14 cellular contexts compared by ENCODE assay signal in the genomic region with DNA sequence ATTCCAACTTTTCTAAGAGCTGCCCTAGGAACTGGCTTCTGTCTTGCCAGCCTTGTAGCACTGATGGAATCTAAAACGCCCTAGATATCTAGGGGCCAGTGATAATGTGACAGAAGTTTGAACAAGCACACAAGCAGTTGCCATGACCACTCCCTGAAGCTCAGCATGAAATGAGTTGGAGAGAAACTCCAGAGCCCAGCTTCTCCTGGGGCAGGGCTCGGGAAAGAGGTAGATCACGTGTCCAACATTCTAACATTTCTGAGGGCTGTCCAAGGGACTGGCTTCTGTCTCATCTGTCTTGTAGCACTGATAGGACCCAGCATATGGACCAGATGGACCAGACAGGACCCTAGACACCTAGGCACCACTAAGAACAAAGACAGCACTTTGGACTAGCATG. TPM values are rescaled to one million over a fixed set of nuclear protein-coding genes. Genes with fewer than 3 reads are reported as not detected.
DNase-seq lines count a peak whose midpoint lies in the region; ATAC-seq and TF ChIP-seq lines count a peak whose summit lies in the region.
"Had no signal": no experiment of that assay in that cellular context is flagged by ENCODE, and none has a peak within 500 bp of the region (broad histone marks: within the 10 kb centered on the region; RNA-seq: fewer than 3 reads in every experiment).

No MANE protein-coding gene starts in this region.

- no peak overlapping the region for H4K91ac ChIP-seq in trophoblast cell (ENCODE audit: low read depth, low read length)

- no peak overlapping the region for H3K4me3 Mint-ChIP-seq in GM23338
- H3K4me3 Mint-ChIP-seq: CD4-positive, alpha-beta memory T cell; HFFc6 had no signal

- H3K36me3 Mint-ChIP-seq in GM23338 (ENCODE audit: low read depth): peaks cover 6% of the 10 kb centered on the region; the same call in 1 of the 3 replicates

- no peaks in the 10 kb centered on the region for H3K4me1 Mint-ChIP-seq in GM23338

- peaks cover 4% of the 10 kb centered on the region for H3K9me3 ChIP-seq in trophoblast cell (ENCODE audit: insufficient read depth, low read depth, low read length)
- H3K9me3 ChIP-seq: A549, BE2C had no signal

- no peaks in the 10 kb centered on the region for H4K20me1 ChIP-seq in GM23338 (replicated peaks; ENCODE audit: insufficient read depth)

- peaks cover 1% of the 10 kb centered on the region for H3K27me3 Mint-ChIP-seq in GM23338 (ENCODE audit: insufficient read depth, low read depth, poor library complexity)
- H3K27me3 Mint-ChIP-seq: CD4-positive, alpha-beta memory T cell had no signal

- H3K36me3 ChIP-seq in GM23338 (ENCODE audit: insufficient read depth) (no peaks in the 10 kb centered on the region), trophoblast cell (ENCODE audit: control insufficient read depth in 1 of 2, insufficient read depth in 2 of 2, low read length in 2 of 2) (peaks cover 0 to 1% of the 10 kb centered on the region in 2 experiments)
- H3K36me3 ChIP-seq: BE2C had no signal

- H2AK5ac ChIP-seq in trophoblast cell (ENCODE audit: low read length): no peak overlapping the region

- H3K4me2 ChIP-seq in GM23338: no peak overlapping the region
- no peak overlapping the region for H3K4me2 ChIP-seq in trophoblast cell (ENCODE audit: low read length)
- H3K4me2 ChIP-seq: A549 had no signal

- H2BK12ac ChIP-seq in trophoblast cell (ENCODE audit: low read length): no peak overlapping the region

- H2AFZ ChIP-seq in GM23338 (no peak overlapping the region), trophoblast cell (ENCODE audit: insufficient read depth, low read length, poor library complexity) (no peak overlapping the region)

- no peak overlapping the region for H3K27ac Mint-ChIP-seq in GM23338
- H3K27ac Mint-ChIP-seq: HFFc6 had no signal

- no peaks in the 10 kb centered on the region for H3K79me1 ChIP-seq in trophoblast cell (ENCODE audit: low read length)

- H3K23ac ChIP-seq in trophoblast cell (ENCODE audit: low read length): no peak overlapping the region

- peak; percentile 18 for DNase-seq in ELF-1 (ENCODE audit: low read depth, low spot score)
- peak; percentile 4 for DNase-seq in GM23338 (ENCODE audit: low spot score)
- DNase-seq in islet precursor cell: peak; percentile 65
- DNase-seq in trophoblast cell: no peak
- no peak for DNase-seq in iPS-NIHi7 (ENCODE audit: extremely low spot score)
- DNase-seq: BE2C; CD4-positive, alpha-beta memory T cell; DMS79; HCEC 1CT; HFFc6 had no signal

- no peak overlapping the region for H4K8ac ChIP-seq in trophoblast cell (ENCODE audit: low read depth, low read length)

- no peak overlapping the region for H4K12ac ChIP-seq in trophoblast cell (ENCODE audit: low read depth, low read length)

- H2BK120ac ChIP-seq in trophoblast cell (ENCODE audit: insufficient read depth, low read length, poor library complexity): no peak overlapping the region

- TF ChIP-seq CTCF in GM23338 (conservative IDR thresholded peaks at IDR 0.05; ENCODE audit: low read depth in 2 of 2): no peak

- H2BK5ac ChIP-seq in trophoblast cell (ENCODE audit: low read depth, low read length, poor library complexity): no peak overlapping the region

- no peak overlapping the region for H3K4ac ChIP-seq in trophoblast cell (ENCODE audit: low read depth, low read length)

- H3K4me1 ChIP-seq in GM23338 (ENCODE audit: insufficient read depth) (no peaks in the 10 kb centered on the region), trophoblast cell (ENCODE audit: control insufficient read depth in 1 of 2, insufficient read depth in 2 of 2, low read length in 2 of 2) (peaks cover 6% of the 10 kb centered on the region in 2 experiments)
- H3K4me1 ChIP-seq: A549, BE2C had no signal

- no peak overlapping the region for H3K9ac ChIP-seq in trophoblast cell (ENCODE audit: low read length)

- H3K14ac ChIP-seq in trophoblast cell (ENCODE audit: low read length): no peak overlapping the region

- H3F3A ChIP-seq in GM23338 (replicated peaks; ENCODE audit: low read depth): no peaks in the 10 kb centered on the region

- H3K27me3 ChIP-seq in GM23338 (ENCODE audit: insufficient read depth): no peaks in the 10 kb centered on the region
- H3K27me3 ChIP-seq in trophoblast cell (ENCODE audit: insufficient read depth, low read length): no peaks in the 10 kb centered on the region
- H3K27me3 ChIP-seq: BE2C had no signal

- H3K18ac ChIP-seq in trophoblast cell (ENCODE audit: low read length): no peak overlapping the region

- no CpG with 5 or more reads among the region's 3 CpGs for WGBS in trophoblast cell (ENCODE audit: extremely low coverage, insufficient coverage, insufficient read length)

- no peak overlapping the region for H3K4me3 ChIP-seq in GM23338
- H3K4me3 ChIP-seq in trophoblast cell (ENCODE audit: low read depth, low read length): no peak overlapping the region
- H3K4me3 ChIP-seq: A549 had no signal

- H3K27ac ChIP-seq in GM23338 (ENCODE audit: low read depth): no peak overlapping the region
- H3K27ac ChIP-seq in trophoblast cell (ENCODE audit: low read depth, low read length): peak overlapping the region; percentile 22
- H3K27ac ChIP-seq: A549, C4-2B, HL-60 had no signal

- H3K79me2 ChIP-seq in GM23338 (replicated peaks; ENCODE audit: insufficient read depth) (no peaks in the 10 kb centered on the region), trophoblast cell (ENCODE audit: control insufficient read depth, insufficient read depth, low read length, poor library complexity) (no peaks in the 10 kb centered on the region)

- no peaks in the 10 kb centered on the region for H3K9me2 ChIP-seq in GM23338 (ENCODE audit: insufficient read depth)

- ATAC-seq in GM23338 (no peak), HG02970 (IDR thresholded peaks at IDR 0.05; ENCODE audit: low FRiP score, unreplicated experiment) (no peak)
- ATAC-seq: A549 had no signal

- H3K9me3 Mint-ChIP-seq in GM23338: no peaks in the 10 kb centered on the region

TF ChIP-seq in GM23338, 12 proteins besides CTCF, POLR2A, EP300 and RAD21 (continues in another document):
- TF ChIP-seq CREB1 (CRISPR knock-in tag; IDR thresholded peaks at IDR 0.05; ENCODE audit: low read depth) (no peak), POLR2AphosphoS5 (IDR thresholded peaks at IDR 0.05; ENCODE audit: low read depth) (no peak), EZH2 (IDR thresholded peaks at IDR 0.05; ENCODE audit: low read depth, unreplicated experiment) (no peak), JUNB (IDR thresholded peaks at IDR 0.05; ENCODE audit: unreplicated experiment) (no peak), ZNF331 (CRISPR knock-in tag; IDR thresholded peaks at IDR 0.05; ENCODE audit: low read depth) (no peak)
- TF ChIP-seq, protein P1, sequence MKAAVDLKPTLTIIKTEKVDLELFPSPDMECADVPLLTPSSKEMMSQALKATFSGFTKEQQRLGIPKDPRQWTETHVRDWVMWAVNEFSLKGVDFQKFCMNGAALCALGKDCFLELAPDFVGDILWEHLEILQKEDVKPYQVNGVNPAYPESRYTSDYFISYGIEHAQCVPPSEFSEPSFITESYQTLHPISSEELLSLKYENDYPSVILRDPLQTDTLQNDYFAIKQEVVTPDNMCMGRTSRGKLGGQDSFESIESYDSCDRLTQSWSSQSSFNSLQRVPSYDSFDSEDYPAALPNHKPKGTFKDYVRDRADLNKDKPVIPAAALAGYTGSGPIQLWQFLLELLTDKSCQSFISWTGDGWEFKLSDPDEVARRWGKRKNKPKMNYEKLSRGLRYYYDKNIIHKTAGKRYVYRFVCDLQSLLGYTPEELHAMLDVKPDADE (IDR thresholded peaks at IDR 0.05): no peak
- TF ChIP-seq, protein P2, sequence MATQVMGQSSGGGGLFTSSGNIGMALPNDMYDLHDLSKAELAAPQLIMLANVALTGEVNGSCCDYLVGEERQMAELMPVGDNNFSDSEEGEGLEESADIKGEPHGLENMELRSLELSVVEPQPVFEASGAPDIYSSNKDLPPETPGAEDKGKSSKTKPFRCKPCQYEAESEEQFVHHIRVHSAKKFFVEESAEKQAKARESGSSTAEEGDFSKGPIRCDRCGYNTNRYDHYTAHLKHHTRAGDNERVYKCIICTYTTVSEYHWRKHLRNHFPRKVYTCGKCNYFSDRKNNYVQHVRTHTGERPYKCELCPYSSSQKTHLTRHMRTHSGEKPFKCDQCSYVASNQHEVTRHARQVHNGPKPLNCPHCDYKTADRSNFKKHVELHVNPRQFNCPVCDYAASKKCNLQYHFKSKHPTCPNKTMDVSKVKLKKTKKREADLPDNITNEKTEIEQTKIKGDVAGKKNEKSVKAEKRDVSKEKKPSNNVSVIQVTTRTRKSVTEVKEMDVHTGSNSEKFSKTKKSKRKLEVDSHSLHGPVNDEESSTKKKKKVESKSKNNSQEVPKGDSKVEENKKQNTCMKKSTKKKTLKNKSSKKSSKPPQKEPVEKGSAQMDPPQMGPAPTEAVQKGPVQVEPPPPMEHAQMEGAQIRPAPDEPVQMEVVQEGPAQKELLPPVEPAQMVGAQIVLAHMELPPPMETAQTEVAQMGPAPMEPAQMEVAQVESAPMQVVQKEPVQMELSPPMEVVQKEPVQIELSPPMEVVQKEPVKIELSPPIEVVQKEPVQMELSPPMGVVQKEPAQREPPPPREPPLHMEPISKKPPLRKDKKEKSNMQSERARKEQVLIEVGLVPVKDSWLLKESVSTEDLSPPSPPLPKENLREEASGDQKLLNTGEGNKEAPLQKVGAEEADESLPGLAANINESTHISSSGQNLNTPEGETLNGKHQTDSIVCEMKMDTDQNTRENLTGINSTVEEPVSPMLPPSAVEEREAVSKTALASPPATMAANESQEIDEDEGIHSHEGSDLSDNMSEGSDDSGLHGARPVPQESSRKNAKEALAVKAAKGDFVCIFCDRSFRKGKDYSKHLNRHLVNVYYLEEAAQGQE (IDR thresholded peaks at IDR 0.05; ENCODE audit: unreplicated experiment): no peak

RNA-seq across cellular contexts. Expression of a gene that starts 37.9 kb away (rescaled TPM):
- total RNA-seq in GM23338 (2014; rRNA removed; shearing (Covaris generic)): 19.9 and 21.3 TPM in 2 replicates
- 29.9 and 33.1 TPM in 2 replicates for polyA plus RNA-seq in GM23338 (2016; fragmentation: Nextera tagmentation; extraction: Ambion mirVana)
- polyA plus RNA-seq in trophoblast cell (2013): 8.5 and 9.1 TPM in 2 replicates

Comparison
In these comparisons a context has a peak if more than half of its experiments do, and no peak if none do; other contexts are left out.
1. DNase-seq: peak in ELF-1 (single experiment), GM23338 (single experiment) and islet precursor cell (single experiment); none in trophoblast cell (0 of 2) and iPS-NIHi7 (single experiment).